26 cellular contexts compared by ENCODE assay signal in genomic region chr17:77908501-77908900, GRCh38.
"Had no signal": no experiment of that assay in that cellular context is flagged by ENCODE, and none has a peak within 500 bp of the region (broad histone marks: within the 10 kb centered on the region; RNA-seq: fewer than 3 reads in every experiment).

No MANE protein-coding gene starts in this region.

- H3K4me1 ChIP-seq: Peyer's patch had no signal

- DNase-seq: activated CD4-positive, alpha-beta T cell treated with anti-CD3 and anti-CD28 coated beads for 48 hours; activated CD4-positive, alpha-beta T cell treated with anti-CD3 and anti-CD28 coated beads, Interleukin-2, amount 50 U/mL, for 4 hours; activated CD4-positive, CD25-positive, alpha-beta regulatory T cell treated with anti-CD3 and anti-CD28 coated beads, Interleukin-2, amount 50 U/mL, for 72 hours; activated CD8-positive, alpha-beta memory T cell treated with anti-CD3 and anti-CD28 coated beads, Interleukin-2, amount 50 U/mL, for 48 hours; activated CD8-positive, alpha-beta T cell treated with anti-CD3 and anti-CD28 coated beads, Interleukin-2, amount 10 ng/mL, durations not matched to agents 7 days and 5 days; activated naive CD4-positive, alpha-beta T cell; activated naive CD8-positive, alpha-beta T cell treated with anti-CD3 and anti-CD28 coated beads, Interleukin-2, amount 50 U/mL, for 24 hours; activated T-cell treated with anti-CD3 and anti-CD28 coated beads, Interleukin-2, amount 50 U/mL, for 1 hour; amniotic stem cell; brain microvascular endothelial cell; NCI-H1092; NCI-H1417; NCI-H1930; NCI-H2171; NCI-H2227 treated with DMSO at 0.1 percent for 48 hours; NCI-H526; NK-92 treated with Interleukin-12 subunit alpha and Interleukin-12 subunit beta, amount 100 ng/mL, for 24 hours; SIG-M5; T-helper 17 cell; T-helper 9 cell had no signal

- H3K9me3 ChIP-seq: Peyer's patch had no signal

- ATAC-seq: activated CD8-positive, alpha-beta T cell treated with anti-CD3 and anti-CD28 coated beads, Interleukin-2, amount 10 ng/mL, durations not matched to agents 7 days and 5 days; activated naive CD4-positive, alpha-beta T cell treated with anti-CD3 and anti-CD28 coated beads, Interleukin-2, amount 50 U/mL, for 72 hours; activated naive CD8-positive, alpha-beta T cell treated with anti-CD3 and anti-CD28 coated beads, Interleukin-2, amount 50 U/mL, for 24 hours; T-helper 17 cell; WTC11 had no signal

- H3K4me3 Mint-ChIP-seq: activated CD8-positive, alpha-beta T cell treated with anti-CD3 and anti-CD28 coated beads, Interleukin-2, amount 10 ng/mL, durations not matched to agents 7 days and 5 days; activated naive CD8-positive, alpha-beta T cell treated with anti-CD3 and anti-CD28 coated beads, Interleukin-2, amount 50 U/mL, for 24 hours; T-helper 17 cell; WTC11 had no signal

- H3K9me3 Mint-ChIP-seq: activated naive CD4-positive, alpha-beta T cell treated with anti-CD3 and anti-CD28 coated beads, Interleukin-2, amount 50 U/mL, for 72 hours; activated naive CD8-positive, alpha-beta T cell treated with anti-CD3 and anti-CD28 coated beads, Interleukin-2, amount 50 U/mL, for 24 hours had no signal

- H3K4me1 Mint-ChIP-seq: activated naive CD8-positive, alpha-beta T cell treated with anti-CD3 and anti-CD28 coated beads, Interleukin-2, amount 50 U/mL, for 24 hours; T-helper 17 cell had no signal

- H3K27ac Mint-ChIP-seq: activated CD8-positive, alpha-beta T cell treated with anti-CD3 and anti-CD28 coated beads, Interleukin-2, amount 10 ng/mL, durations not matched to agents 7 days and 5 days; activated naive CD4-positive, alpha-beta T cell treated with anti-CD3 and anti-CD28 coated beads, Interleukin-2, amount 50 U/mL, for 72 hours; activated naive CD8-positive, alpha-beta T cell treated with anti-CD3 and anti-CD28 coated beads, Interleukin-2, amount 50 U/mL, for 24 hours; WTC11 had no signal

- H3K36me3 Mint-ChIP-seq: activated naive CD4-positive, alpha-beta T cell treated with anti-CD3 and anti-CD28 coated beads, Interleukin-2, amount 50 U/mL, for 72 hours; WTC11 had no signal

- H3K4me3 ChIP-seq: cardiac muscle cell, Peyer's patch had no signal

- H3K27me3 ChIP-seq: cardiac muscle cell, Peyer's patch had no signal

- H3K27ac ChIP-seq: brain microvascular endothelial cell, cardiac muscle cell, KMS-11, Peyer's patch, RWPE1 had no signal

- H3K36me3 ChIP-seq: brain microvascular endothelial cell, cardiac muscle cell, Peyer's patch had no signal
